1 cellular context compared by ENCODE assay signal in the genomic region with DNA sequence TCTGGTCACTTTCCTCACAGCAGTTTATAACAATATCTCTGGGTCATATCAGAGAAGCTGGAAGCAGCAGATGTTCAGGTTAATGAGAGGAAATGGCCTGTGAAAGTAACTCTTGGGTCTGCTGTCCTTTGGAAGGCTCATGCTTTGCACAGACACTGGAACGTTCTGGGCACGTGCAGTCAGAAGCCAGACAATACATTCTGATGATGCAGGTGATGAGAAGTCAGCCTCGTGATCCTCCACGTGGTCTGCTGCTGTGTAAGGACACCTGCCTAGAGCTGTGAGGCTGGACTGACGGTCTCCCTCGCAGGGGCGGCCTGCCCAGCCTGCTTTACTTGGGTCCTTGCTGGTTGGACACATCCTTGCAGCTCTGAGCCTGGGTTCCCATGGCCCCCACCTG.
TF ChIP-seq lines count a peak whose summit lies in the region.

No MANE protein-coding gene starts in this region.

TF ChIP-seq in WTC11, 78 proteins besides CTCF, POLR2A, EP300 and RAD21 (continued from another document):
- TF ChIP-seq, protein P1, sequence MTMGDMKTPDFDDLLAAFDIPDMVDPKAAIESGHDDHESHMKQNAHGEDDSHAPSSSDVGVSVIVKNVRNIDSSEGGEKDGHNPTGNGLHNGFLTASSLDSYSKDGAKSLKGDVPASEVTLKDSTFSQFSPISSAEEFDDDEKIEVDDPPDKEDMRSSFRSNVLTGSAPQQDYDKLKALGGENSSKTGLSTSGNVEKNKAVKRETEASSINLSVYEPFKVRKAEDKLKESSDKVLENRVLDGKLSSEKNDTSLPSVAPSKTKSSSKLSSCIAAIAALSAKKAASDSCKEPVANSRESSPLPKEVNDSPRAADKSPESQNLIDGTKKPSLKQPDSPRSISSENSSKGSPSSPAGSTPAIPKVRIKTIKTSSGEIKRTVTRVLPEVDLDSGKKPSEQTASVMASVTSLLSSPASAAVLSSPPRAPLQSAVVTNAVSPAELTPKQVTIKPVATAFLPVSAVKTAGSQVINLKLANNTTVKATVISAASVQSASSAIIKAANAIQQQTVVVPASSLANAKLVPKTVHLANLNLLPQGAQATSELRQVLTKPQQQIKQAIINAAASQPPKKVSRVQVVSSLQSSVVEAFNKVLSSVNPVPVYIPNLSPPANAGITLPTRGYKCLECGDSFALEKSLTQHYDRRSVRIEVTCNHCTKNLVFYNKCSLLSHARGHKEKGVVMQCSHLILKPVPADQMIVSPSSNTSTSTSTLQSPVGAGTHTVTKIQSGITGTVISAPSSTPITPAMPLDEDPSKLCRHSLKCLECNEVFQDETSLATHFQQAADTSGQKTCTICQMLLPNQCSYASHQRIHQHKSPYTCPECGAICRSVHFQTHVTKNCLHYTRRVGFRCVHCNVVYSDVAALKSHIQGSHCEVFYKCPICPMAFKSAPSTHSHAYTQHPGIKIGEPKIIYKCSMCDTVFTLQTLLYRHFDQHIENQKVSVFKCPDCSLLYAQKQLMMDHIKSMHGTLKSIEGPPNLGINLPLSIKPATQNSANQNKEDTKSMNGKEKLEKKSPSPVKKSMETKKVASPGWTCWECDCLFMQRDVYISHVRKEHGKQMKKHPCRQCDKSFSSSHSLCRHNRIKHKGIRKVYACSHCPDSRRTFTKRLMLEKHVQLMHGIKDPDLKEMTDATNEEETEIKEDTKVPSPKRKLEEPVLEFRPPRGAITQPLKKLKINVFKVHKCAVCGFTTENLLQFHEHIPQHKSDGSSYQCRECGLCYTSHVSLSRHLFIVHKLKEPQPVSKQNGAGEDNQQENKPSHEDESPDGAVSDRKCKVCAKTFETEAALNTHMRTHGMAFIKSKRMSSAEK (CRISPR knock-in tag; IDR thresholded peaks at IDR 0.05; ENCODE audit: borderline replicate concordance), result no peak
- TF ChIP-seq HMGA2 (CRISPR knock-in tag; IDR thresholded peaks at IDR 0.05), result no peak
- TF ChIP-seq, protein P2, sequence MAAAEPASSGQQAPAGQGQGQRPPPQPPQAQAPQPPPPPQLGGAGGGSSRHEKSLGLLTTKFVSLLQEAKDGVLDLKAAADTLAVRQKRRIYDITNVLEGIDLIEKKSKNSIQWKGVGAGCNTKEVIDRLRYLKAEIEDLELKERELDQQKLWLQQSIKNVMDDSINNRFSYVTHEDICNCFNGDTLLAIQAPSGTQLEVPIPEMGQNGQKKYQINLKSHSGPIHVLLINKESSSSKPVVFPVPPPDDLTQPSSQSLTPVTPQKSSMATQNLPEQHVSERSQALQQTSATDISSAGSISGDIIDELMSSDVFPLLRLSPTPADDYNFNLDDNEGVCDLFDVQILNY (CRISPR knock-in tag; IDR thresholded peaks at IDR 0.05), result no peak
- TF ChIP-seq, protein P3, sequence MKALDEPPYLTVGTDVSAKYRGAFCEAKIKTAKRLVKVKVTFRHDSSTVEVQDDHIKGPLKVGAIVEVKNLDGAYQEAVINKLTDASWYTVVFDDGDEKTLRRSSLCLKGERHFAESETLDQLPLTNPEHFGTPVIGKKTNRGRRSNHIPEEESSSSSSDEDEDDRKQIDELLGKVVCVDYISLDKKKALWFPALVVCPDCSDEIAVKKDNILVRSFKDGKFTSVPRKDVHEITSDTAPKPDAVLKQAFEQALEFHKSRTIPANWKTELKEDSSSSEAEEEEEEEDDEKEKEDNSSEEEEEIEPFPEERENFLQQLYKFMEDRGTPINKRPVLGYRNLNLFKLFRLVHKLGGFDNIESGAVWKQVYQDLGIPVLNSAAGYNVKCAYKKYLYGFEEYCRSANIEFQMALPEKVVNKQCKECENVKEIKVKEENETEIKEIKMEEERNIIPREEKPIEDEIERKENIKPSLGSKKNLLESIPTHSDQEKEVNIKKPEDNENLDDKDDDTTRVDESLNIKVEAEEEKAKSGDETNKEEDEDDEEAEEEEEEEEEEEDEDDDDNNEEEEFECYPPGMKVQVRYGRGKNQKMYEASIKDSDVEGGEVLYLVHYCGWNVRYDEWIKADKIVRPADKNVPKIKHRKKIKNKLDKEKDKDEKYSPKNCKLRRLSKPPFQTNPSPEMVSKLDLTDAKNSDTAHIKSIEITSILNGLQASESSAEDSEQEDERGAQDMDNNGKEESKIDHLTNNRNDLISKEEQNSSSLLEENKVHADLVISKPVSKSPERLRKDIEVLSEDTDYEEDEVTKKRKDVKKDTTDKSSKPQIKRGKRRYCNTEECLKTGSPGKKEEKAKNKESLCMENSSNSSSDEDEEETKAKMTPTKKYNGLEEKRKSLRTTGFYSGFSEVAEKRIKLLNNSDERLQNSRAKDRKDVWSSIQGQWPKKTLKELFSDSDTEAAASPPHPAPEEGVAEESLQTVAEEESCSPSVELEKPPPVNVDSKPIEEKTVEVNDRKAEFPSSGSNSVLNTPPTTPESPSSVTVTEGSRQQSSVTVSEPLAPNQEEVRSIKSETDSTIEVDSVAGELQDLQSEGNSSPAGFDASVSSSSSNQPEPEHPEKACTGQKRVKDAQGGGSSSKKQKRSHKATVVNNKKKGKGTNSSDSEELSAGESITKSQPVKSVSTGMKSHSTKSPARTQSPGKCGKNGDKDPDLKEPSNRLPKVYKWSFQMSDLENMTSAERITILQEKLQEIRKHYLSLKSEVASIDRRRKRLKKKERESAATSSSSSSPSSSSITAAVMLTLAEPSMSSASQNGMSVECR (CRISPR knock-in tag; IDR thresholded peaks at IDR 0.05; ENCODE audit: borderline replicate concordance), result no peak
